In the genomic region with DNA sequence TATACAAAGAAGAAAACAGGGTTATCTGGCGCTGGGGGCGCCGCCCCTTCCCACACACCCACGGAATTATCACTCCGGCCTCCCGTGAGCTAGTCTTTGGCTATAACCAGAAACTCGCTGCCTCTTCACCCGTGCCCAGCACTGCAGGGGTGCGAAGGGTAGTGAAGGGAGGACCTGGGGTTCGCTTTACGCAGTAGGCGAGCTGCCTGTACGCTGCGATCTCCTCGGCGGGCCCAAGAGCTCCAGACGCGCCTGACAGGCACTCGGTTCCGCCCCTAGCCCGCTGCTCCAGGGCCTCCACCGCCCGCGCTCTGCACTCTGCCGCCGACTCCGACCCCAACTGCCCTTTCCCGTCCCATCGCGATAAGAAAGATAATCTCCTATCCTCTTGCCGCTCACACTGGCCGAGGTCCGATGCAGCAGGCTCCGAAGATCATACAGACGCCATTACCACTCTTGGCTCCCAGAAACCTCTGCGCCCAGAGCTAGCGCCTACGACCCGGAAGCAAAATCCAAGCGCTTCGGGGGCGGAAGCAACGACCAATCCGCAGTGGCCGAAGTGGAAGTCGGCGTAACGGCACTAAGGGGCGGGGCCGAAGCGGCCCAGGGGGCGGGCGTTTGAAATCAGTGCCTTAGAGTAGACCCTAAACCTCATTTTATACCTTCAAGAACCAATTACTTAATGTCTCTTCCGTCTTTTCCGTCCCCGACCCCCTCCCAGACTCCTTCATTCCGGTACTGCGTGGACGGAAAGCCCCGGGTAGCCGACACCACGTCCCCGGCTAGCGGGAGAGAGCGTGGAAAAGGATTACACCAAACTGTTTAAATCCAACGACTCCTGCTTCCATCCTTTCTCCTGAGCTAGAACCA, we compare ENCODE assay signal across 1 cellular context.
A peak's percentile ranks its signal among the peaks of the same experiment; 100 is the strongest.
TF ChIP-seq lines count a peak whose summit lies in the region.

A gene (minus strand): TSS at position 458 of the 870 bp plus-strand sequence. CDS start 1,371 bp downstream, outside the sequence.
A gene (plus strand): TSS at position 611 of the 870 bp plus-strand sequence. CDS start 23,664 bp downstream, outside the sequence.

TF ChIP-seq in K562, 482 proteins besides CTCF, POLR2A, EP300 and RAD21 (continued from another document and continues in another):
- TF ChIP-seq HIVEP1 (CRISPR knock-in tag; IDR thresholded peaks at IDR 0.05) (no peak), ZNF77 (CRISPR knock-in tag; IDR thresholded peaks at IDR 0.05) (no peak), FOXM1 (IDR thresholded peaks at IDR 0.05; ENCODE audit: low read depth) (peak; percentile 43; the same call in 1 of the 2 replicates), FOXM1 (CRISPR knock-in tag; IDR thresholded peaks at IDR 0.05; ENCODE audit: low read depth) (peak; percentile 50; the same call in 1 of the 2 replicates), ZFX (CRISPR knock-in tag; IDR thresholded peaks at IDR 0.05) (peak; percentile 92), ZNF695 (CRISPR knock-in tag; IDR thresholded peaks at IDR 0.05) (no peak), ARHGAP35 (IDR thresholded peaks at IDR 0.05; ENCODE audit: partially characterized antibody) (no peak), ZNF3 (CRISPR knock-in tag; IDR thresholded peaks at IDR 0.05) (no peak), ZNF589 (CRISPR knock-in tag; IDR thresholded peaks at IDR 0.05; ENCODE audit: low read depth) (no peak), HDAC1 (IDR thresholded peaks at IDR 0.05) (peak in 1 of 2 experiments; percentile 84; a peak in 2 of 4 replicates), CHD2 (IDR thresholded peaks at IDR 0.05; ENCODE audit: low read depth, low read length) (peak; percentile 59; the same call in 1 of the 2 replicates), ASH1L (IDR thresholded peaks at IDR 0.05; ENCODE audit: borderline replicate concordance, low read depth, partially characterized antibody) (no peak), GTF2E2 (tag; IDR thresholded peaks at IDR 0.05) (peak; percentile 38; the same call in 1 of the 2 replicates), RB1 (IDR thresholded peaks at IDR 0.05; ENCODE audit: low read depth) (0 out of 2 replicates have a peak, but pooled peaks have one; percentile 44), PTRF (tag; IDR thresholded peaks at IDR 0.05) (no peak), MCM3 (IDR thresholded peaks at IDR 0.05) (no peak), STAT5B (CRISPR knock-in tag; IDR thresholded peaks at IDR 0.05) (no peak), TAF7 (tag; IDR thresholded peaks at IDR 0.05) (peak; percentile 86), ZNF408 (CRISPR knock-in tag; IDR thresholded peaks at IDR 0.05; ENCODE audit: low read depth) (no peak), NR2F6 (CRISPR knock-in tag; IDR thresholded peaks at IDR 0.05) (no peak), PRPF4 (IDR thresholded peaks at IDR 0.05; ENCODE audit: insufficient read depth, low read depth, low read length, poor library complexity, severe bottlenecking) (no peak), ZFPM2 (CRISPR knock-in tag; IDR thresholded peaks at IDR 0.05) (no peak), TOE1 (IDR thresholded peaks at IDR 0.05; ENCODE audit: borderline replicate concordance) (peak; percentile 23; the same call in 1 of the 2 replicates), TOE1 (CRISPR knock-in tag; IDR thresholded peaks at IDR 0.05; ENCODE audit: borderline replicate concordance, low read depth) (no peak), SMAD1 (IDR thresholded peaks at IDR 0.05; ENCODE audit: low read depth, low read length, partially characterized antibody) (peak; percentile 75), JUNB (CRISPR knock-in tag; conservative IDR thresholded peaks at IDR 0.05) (no peak), CREBBP (IDR thresholded peaks at IDR 0.05; ENCODE audit: low read depth, low read length) (no peak), ZNF444 (CRISPR knock-in tag; IDR thresholded peaks at IDR 0.05) (no peak), MAFG (tag; conservative IDR thresholded peaks at IDR 0.05) (no peak), NFIX (CRISPR knock-in tag; IDR thresholded peaks at IDR 0.05; ENCODE audit: low read depth) (no peak), NCOA1 (IDR thresholded peaks at IDR 0.05; ENCODE audit: low read depth) (no peak), PTBP1 (IDR thresholded peaks at IDR 0.05; ENCODE audit: low read depth, low read length) (no peak), MAFF (IDR thresholded peaks at IDR 0.05; ENCODE audit: low read length) (no peak), CBX2 (IDR thresholded peaks at IDR 0.05; ENCODE audit: insufficient read depth, low read length, poor library complexity, severe bottlenecking) (no peak)
- TF ChIP-seq, protein P1, sequence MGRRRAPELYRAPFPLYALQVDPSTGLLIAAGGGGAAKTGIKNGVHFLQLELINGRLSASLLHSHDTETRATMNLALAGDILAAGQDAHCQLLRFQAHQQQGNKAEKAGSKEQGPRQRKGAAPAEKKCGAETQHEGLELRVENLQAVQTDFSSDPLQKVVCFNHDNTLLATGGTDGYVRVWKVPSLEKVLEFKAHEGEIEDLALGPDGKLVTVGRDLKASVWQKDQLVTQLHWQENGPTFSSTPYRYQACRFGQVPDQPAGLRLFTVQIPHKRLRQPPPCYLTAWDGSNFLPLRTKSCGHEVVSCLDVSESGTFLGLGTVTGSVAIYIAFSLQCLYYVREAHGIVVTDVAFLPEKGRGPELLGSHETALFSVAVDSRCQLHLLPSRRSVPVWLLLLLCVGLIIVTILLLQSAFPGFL (CRISPR knock-in tag; IDR thresholded peaks at IDR 0.05) = no peak
- TF ChIP-seq, protein P2, sequence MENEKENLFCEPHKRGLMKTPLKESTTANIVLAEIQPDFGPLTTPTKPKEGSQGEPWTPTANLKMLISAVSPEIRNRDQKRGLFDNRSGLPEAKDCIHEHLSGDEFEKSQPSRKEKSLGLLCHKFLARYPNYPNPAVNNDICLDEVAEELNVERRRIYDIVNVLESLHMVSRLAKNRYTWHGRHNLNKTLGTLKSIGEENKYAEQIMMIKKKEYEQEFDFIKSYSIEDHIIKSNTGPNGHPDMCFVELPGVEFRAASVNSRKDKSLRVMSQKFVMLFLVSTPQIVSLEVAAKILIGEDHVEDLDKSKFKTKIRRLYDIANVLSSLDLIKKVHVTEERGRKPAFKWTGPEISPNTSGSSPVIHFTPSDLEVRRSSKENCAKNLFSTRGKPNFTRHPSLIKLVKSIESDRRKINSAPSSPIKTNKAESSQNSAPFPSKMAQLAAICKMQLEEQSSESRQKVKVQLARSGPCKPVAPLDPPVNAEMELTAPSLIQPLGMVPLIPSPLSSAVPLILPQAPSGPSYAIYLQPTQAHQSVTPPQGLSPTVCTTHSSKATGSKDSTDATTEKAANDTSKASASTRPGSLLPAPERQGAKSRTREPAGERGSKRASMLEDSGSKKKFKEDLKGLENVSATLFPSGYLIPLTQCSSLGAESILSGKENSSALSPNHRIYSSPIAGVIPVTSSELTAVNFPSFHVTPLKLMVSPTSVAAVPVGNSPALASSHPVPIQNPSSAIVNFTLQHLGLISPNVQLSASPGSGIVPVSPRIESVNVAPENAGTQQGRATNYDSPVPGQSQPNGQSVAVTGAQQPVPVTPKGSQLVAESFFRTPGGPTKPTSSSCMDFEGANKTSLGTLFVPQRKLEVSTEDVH (IDR thresholded peaks at IDR 0.05; ENCODE audit: low read depth, partially characterized antibody) = peak; percentile 58
- TF ChIP-seq, protein P3, sequence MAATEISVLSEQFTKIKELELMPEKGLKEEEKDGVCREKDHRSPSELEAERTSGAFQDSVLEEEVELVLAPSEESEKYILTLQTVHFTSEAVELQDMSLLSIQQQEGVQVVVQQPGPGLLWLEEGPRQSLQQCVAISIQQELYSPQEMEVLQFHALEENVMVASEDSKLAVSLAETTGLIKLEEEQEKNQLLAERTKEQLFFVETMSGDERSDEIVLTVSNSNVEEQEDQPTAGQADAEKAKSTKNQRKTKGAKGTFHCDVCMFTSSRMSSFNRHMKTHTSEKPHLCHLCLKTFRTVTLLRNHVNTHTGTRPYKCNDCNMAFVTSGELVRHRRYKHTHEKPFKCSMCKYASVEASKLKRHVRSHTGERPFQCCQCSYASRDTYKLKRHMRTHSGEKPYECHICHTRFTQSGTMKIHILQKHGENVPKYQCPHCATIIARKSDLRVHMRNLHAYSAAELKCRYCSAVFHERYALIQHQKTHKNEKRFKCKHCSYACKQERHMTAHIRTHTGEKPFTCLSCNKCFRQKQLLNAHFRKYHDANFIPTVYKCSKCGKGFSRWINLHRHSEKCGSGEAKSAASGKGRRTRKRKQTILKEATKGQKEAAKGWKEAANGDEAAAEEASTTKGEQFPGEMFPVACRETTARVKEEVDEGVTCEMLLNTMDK (IDR thresholded peaks at IDR 0.05; ENCODE audit: borderline replicate concordance, insufficient read depth, low read depth, low read length, poor library complexity, severe bottlenecking) = no peak
- TF ChIP-seq, protein P4, sequence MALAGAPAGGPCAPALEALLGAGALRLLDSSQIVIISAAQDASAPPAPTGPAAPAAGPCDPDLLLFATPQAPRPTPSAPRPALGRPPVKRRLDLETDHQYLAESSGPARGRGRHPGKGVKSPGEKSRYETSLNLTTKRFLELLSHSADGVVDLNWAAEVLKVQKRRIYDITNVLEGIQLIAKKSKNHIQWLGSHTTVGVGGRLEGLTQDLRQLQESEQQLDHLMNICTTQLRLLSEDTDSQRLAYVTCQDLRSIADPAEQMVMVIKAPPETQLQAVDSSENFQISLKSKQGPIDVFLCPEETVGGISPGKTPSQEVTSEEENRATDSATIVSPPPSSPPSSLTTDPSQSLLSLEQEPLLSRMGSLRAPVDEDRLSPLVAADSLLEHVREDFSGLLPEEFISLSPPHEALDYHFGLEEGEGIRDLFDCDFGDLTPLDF (CRISPR knock-in tag; IDR thresholded peaks at IDR 0.05) = no peak
- TF ChIP-seq, protein P5, sequence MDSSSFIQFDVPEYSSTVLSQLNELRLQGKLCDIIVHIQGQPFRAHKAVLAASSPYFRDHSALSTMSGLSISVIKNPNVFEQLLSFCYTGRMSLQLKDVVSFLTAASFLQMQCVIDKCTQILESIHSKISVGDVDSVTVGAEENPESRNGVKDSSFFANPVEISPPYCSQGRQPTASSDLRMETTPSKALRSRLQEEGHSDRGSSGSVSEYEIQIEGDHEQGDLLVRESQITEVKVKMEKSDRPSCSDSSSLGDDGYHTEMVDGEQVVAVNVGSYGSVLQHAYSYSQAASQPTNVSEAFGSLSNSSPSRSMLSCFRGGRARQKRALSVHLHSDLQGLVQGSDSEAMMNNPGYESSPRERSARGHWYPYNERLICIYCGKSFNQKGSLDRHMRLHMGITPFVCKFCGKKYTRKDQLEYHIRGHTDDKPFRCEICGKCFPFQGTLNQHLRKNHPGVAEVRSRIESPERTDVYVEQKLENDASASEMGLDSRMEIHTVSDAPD (CRISPR knock-in tag; IDR thresholded peaks at IDR 0.05) = no peak
- TF ChIP-seq, protein P6, sequence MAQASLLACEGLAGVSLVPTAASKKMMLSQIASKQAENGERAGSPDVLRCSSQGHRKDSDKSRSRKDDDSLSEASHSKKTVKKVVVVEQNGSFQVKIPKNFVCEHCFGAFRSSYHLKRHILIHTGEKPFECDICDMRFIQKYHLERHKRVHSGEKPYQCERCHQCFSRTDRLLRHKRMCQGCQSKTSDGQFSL (CRISPR knock-in tag; IDR thresholded peaks at IDR 0.05) = no peak
- TF ChIP-seq, protein P6 (tag; IDR thresholded peaks at IDR 0.05) = no peak
- TF ChIP-seq, protein P7, sequence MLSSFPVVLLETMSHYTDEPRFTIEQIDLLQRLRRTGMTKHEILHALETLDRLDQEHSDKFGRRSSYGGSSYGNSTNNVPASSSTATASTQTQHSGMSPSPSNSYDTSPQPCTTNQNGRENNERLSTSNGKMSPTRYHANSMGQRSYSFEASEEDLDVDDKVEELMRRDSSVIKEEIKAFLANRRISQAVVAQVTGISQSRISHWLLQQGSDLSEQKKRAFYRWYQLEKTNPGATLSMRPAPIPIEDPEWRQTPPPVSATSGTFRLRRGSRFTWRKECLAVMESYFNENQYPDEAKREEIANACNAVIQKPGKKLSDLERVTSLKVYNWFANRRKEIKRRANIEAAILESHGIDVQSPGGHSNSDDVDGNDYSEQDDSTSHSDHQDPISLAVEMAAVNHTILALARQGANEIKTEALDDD (IDR thresholded peaks at IDR 0.05) = no peak
- TF ChIP-seq, protein P8, sequence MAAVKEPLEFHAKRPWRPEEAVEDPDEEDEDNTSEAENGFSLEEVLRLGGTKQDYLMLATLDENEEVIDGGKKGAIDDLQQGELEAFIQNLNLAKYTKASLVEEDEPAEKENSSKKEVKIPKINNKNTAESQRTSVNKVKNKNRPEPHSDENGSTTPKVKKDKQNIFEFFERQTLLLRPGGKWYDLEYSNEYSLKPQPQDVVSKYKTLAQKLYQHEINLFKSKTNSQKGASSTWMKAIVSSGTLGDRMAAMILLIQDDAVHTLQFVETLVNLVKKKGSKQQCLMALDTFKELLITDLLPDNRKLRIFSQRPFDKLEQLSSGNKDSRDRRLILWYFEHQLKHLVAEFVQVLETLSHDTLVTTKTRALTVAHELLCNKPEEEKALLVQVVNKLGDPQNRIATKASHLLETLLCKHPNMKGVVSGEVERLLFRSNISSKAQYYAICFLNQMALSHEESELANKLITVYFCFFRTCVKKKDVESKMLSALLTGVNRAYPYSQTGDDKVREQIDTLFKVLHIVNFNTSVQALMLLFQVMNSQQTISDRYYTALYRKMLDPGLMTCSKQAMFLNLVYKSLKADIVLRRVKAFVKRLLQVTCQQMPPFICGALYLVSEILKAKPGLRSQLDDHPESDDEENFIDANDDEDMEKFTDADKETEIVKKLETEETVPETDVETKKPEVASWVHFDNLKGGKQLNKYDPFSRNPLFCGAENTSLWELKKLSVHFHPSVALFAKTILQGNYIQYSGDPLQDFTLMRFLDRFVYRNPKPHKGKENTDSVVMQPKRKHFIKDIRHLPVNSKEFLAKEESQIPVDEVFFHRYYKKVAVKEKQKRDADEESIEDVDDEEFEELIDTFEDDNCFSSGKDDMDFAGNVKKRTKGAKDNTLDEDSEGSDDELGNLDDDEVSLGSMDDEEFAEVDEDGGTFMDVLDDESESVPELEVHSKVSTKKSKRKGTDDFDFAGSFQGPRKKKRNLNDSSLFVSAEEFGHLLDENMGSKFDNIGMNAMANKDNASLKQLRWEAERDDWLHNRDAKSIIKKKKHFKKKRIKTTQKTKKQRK (IDR thresholded peaks at IDR 0.05; ENCODE audit: borderline replicate concordance, low read depth, low read length) = no peak
- TF ChIP-seq, protein P9, sequence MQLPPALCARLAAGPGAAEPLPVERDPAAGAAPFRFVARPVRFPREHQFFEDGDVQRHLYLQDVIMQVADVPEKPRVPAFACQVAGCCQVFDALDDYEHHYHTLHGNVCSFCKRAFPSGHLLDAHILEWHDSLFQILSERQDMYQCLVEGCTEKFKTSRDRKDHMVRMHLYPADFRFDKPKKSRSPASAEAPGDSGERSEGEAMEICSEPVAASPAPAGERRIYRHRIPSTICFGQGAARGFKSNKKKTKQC (CRISPR knock-in tag; IDR thresholded peaks at IDR 0.05) = no peak; the same call in 1 of the 2 replicates
